9 cellular contexts compared by ENCODE assay signal in the genomic region with DNA sequence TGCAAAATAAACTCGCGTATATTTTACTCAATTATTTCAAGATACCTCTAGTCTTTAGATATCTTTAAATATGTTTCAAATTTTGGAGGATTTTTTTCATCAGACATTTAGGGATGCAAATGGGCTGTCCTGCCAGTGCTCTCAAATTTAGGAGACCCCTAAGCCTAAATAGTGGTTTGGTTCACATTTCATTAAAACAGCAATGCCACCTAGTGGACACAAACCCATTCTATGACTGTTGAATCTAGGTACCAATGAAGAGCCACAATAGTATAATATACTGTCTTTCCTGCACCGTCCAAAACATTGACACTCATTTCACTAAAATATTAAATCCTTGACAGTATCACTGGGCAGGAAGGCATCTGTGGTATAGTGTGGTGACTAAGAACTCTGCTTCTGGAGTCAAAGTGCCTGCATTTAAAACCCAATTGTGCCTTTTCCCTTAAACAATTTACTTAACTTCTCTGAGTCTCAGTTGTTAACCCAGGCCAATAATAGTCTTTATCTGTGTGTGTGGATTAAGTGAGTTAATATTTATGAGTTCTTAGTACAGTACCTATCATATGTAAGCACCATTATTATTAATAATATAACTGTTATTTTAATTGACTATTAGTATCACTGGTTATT.
DNase-seq lines count a peak whose midpoint lies in the region; ATAC-seq and TF ChIP-seq lines count a peak whose summit lies in the region.
"Had no signal": no experiment of that assay in that cellular context is flagged by ENCODE, and none has a peak within 500 bp of the region (broad histone marks: within the 10 kb centered on the region; RNA-seq: fewer than 3 reads in every experiment).

No MANE protein-coding gene starts in this region.

- H3K36me3 Mint-ChIP-seq in endodermal cell (ENCODE audit: low read depth) = no peaks in the 10 kb centered on the region

- H3K4me1 Mint-ChIP-seq in endodermal cell = peaks cover 26% of the 10 kb centered on the region

- H3K4me3 ChIP-seq in endodermal cell (ENCODE audit: low read length) = no peak overlapping the region
- no peak overlapping the region for H3K4me3 ChIP-seq in retinal pigment epithelial cell (ENCODE audit: low read length)

- peak; percentile 13 for DNase-seq in AG08396 (ENCODE audit: low spot score)
- peak; percentile 15 for DNase-seq in M059J (ENCODE audit: low read depth)
- no peak for DNase-seq in endodermal cell
- DNase-seq in retinal pigment epithelial cell (ENCODE audit: low read depth) = no peak
- DNase-seq in activated CD4-positive, alpha-beta T cell treated with anti-CD3 and anti-CD28 coated beads, Interleukin-2, amount 50 U/mL, for 48 hours = no peak

- no peak overlapping the region for H3K4me3 Mint-ChIP-seq in endodermal cell
- H3K4me3 Mint-ChIP-seq: stimulated activated naive CD8-positive, alpha-beta T cell treated with anti-CD3 and anti-CD28 coated beads, Interleukin-15, Interleukin-2, amounts not matched to agents 100 ng/mL and 50 ng/mL, for 24 hours had no signal

- 70% methylated on average over 3 of the region's 3 CpGs; no CpG with 5 or more reads in 1 of the 2 experiments for WGBS in endodermal cell (ENCODE audit: insufficient coverage in 1 of 2, insufficient read length in 1 of 2), 2 experiments

- H3K9me3 ChIP-seq in endodermal cell (ENCODE audit: control insufficient read depth, low read length) = no peaks in the 10 kb centered on the region

- no peaks in the 10 kb centered on the region for H3K36me3 ChIP-seq in endodermal cell (ENCODE audit: control insufficient read depth, insufficient read depth, low read length)

- ATAC-seq in GM18861 (IDR thresholded peaks at IDR 0.05; ENCODE audit: unreplicated experiment) (peak; percentile 79), GM19455 (IDR thresholded peaks at IDR 0.05; ENCODE audit: unreplicated experiment) (no peak), HG03469 (IDR thresholded peaks at IDR 0.05; ENCODE audit: unreplicated experiment) (no peak)

- no peak overlapping the region for H3K27ac ChIP-seq in endodermal cell (ENCODE audit: low read depth, low read length)

- no peaks in the 10 kb centered on the region for H3K27me3 ChIP-seq in endodermal cell (ENCODE audit: control insufficient read depth, insufficient read depth, low read length, poor library complexity, severe bottlenecking)

- peaks cover 3% of the 10 kb centered on the region for H3K4me1 ChIP-seq in endodermal cell (ENCODE audit: control insufficient read depth, insufficient read depth, low read length)

- no peak overlapping the region for H3K9ac ChIP-seq in endodermal cell (ENCODE audit: extremely low read depth, low read length, poor library complexity, severe bottlenecking)

- peak; percentile 85 for TF ChIP-seq CTCF in endodermal cell (conservative IDR thresholded peaks at IDR 0.05)
- TF ChIP-seq CTCF in retinal pigment epithelial cell (conservative IDR thresholded peaks at IDR 0.05; ENCODE audit: low read depth, low read length) = peak; percentile 77

- H3K27ac Mint-ChIP-seq in endodermal cell = no peak overlapping the region
- H3K27ac Mint-ChIP-seq: stimulated activated naive CD8-positive, alpha-beta T cell treated with anti-CD3 and anti-CD28 coated beads, Interleukin-15, Interleukin-2, amounts not matched to agents 100 ng/mL and 50 ng/mL, for 24 hours had no signal

- no peaks in the 10 kb centered on the region for H3K27me3 Mint-ChIP-seq in endodermal cell (ENCODE audit: insufficient read depth)

- H3K9me3 Mint-ChIP-seq in endodermal cell = no peaks in the 10 kb centered on the region
- H3K9me3 Mint-ChIP-seq: stimulated activated naive CD8-positive, alpha-beta T cell treated with anti-CD3 and anti-CD28 coated beads, Interleukin-15, Interleukin-2, amounts not matched to agents 100 ng/mL and 50 ng/mL, for 24 hours had no signal

Comparison
In these comparisons a context has a peak if more than half of its experiments do, and no peak if none do; other contexts are left out.
1. DNase-seq: peak in AG08396 (single experiment) and M059J (single experiment); none in endodermal cell (single experiment), retinal pigment epithelial cell (single experiment) and activated CD4-positive, alpha-beta T cell treated with anti-CD3 and anti-CD28 coated beads, Interleukin-2, amount 50 U/mL, for 48 hours (0 of 2).